In genomic region chr5:181109489-181110013, GRCh38 we compare ENCODE assay signal across 1 cellular context.
TF ChIP-seq lines count a peak whose summit lies in the region.

No MANE protein-coding gene starts in this region.

TF ChIP-seq in IMR-90, 13 proteins besides CTCF, POLR2A, EP300 and RAD21 (continued from another document):
- no peak for TF ChIP-seq MAFK (IDR thresholded peaks at IDR 0.05; ENCODE audit: low read depth, low read length)
